In genomic region chr4:159178147-159178541, GRCh38 we compare ENCODE assay signal across 10 cellular contexts.
DNase-seq lines count a peak whose midpoint lies in the region; ATAC-seq, FAIRE-seq and TF ChIP-seq lines count a peak whose summit lies in the region.
"Had no signal": no experiment of that assay in that cellular context is flagged by ENCODE, and none has a peak within 500 bp of the region (broad histone marks: within the 10 kb centered on the region; RNA-seq: fewer than 3 reads in every experiment).

No MANE protein-coding gene starts in this region.

- no peaks in the 10 kb centered on the region for H4K20me1 ChIP-seq in PC-9 (ENCODE audit: insufficient read depth)

- 23 to 52% methylated on average over 2 of the region's 2 CpGs for WGBS in lung, 2 donors
- 73% methylated on average over 2 of the region's 2 CpGs for WGBS in prostate gland

- DNase-seq in GM12892 (ENCODE audit: insufficient read length) (no peak), NOMO-1 (lab: John Stamatoyannopoulos, UW; ENCODE audit: unreplicated experiment in 2 of 2) (peak; percentile 44 to 91), lung (ENCODE audit: low spot score) (no peak), prostate gland (ENCODE audit: low spot score) (no peak), PC-9 (no peak), caudate nucleus (lab: John Stamatoyannopoulos, UW) (no peak)
- DNase-seq: activated gamma-delta T cell, NCI-H1417 had no signal

- ATAC-seq in HG02610 (IDR thresholded peaks at IDR 0.05; ENCODE audit: unreplicated experiment) (peak; percentile 13), lung (ENCODE audit: insufficient read depth, low FRiP score) (peak; percentile 28), HG02981 (IDR thresholded peaks at IDR 0.05; ENCODE audit: unreplicated experiment) (no peak)

- no peak overlapping the region for H3K4me2 ChIP-seq in PC-9

- H3K4me3 ChIP-seq in lung (no peak overlapping the region), prostate gland (no peak overlapping the region), PC-9 (no peak overlapping the region)

- no peaks in the 10 kb centered on the region for H3K36me3 ChIP-seq in lung (ENCODE audit: control insufficient read depth in 2 of 2, insufficient read depth in 2 of 2, low read length in 2 of 2)
- no peaks in the 10 kb centered on the region for H3K36me3 ChIP-seq in prostate gland
- no peaks in the 10 kb centered on the region for H3K36me3 ChIP-seq in PC-9 (ENCODE audit: low read depth)

- no TSS peak for BruUV-seq in PC-9 (replicated peaks; lab: Mats Ljungman, UMichigan)

- CTCF ChIA-PET in PC-9 (lab: Charles Lee) = interaction anchor here (0.6 kb wide), 1 partner anchor 78 kb away, joined by 6 read pairs; no protein-coding TSS in a partner anchor

- POLR2A ChIA-PET in PC-9 (lab: Charles Lee; ENCODE audit: unreplicated experiment) = no interaction called here

- no peaks in the 10 kb centered on the region for H3K27me3 ChIP-seq in lung (ENCODE audit: control insufficient read depth, insufficient read depth)
- no peaks in the 10 kb centered on the region for H3K27me3 ChIP-seq in prostate gland (replicated peaks; ENCODE audit: insufficient read depth)
- H3K27me3 ChIP-seq in PC-9 (ENCODE audit: insufficient read depth, low read depth) = no peaks in the 10 kb centered on the region

- H3K27ac ChIP-seq in lung (ENCODE audit: low read depth in 1 of 2, low read length in 1 of 2) (peak overlapping the region in 1 of 2 donors; percentile 33), prostate gland (no peak overlapping the region), PC-9 (no peak overlapping the region), caudate nucleus (ENCODE audit: low read depth, low read length) (no peak overlapping the region)

- TF ChIP-seq CTCF in lung (IDR thresholded peaks at IDR 0.05; ENCODE audit: control extremely low read depth, extremely low read depth) = no peak
- TF ChIP-seq CTCF in prostate gland (IDR thresholded peaks at IDR 0.05) = no peak
- no peak for TF ChIP-seq CTCF in PC-9 (conservative IDR thresholded peaks at IDR 0.05)

- H2AFZ ChIP-seq in PC-9 = no peak overlapping the region

- TF ChIP-seq POLR2A in GM12892 (IDR thresholded peaks at IDR 0.05; ENCODE audit: low read depth, low read length) (no peak), prostate gland (IDR thresholded peaks at IDR 0.05) (no peak)

- H3K9me2 ChIP-seq in PC-9 (ENCODE audit: insufficient read depth) = no peaks in the 10 kb centered on the region

- H3F3A ChIP-seq in PC-9 (ENCODE audit: insufficient read depth, low read depth) = peaks cover 16% of the 10 kb centered on the region

- H3K79me2 ChIP-seq in PC-9 (ENCODE audit: low read depth) = peaks cover 67% of the 10 kb centered on the region

- H3K4me1 ChIP-seq in lung (ENCODE audit: control insufficient read depth in 2 of 2, insufficient read depth in 2 of 2, low read length in 2 of 2) = peaks cover 10 to 21% of the 10 kb centered on the region in 2 donors
- no peaks in the 10 kb centered on the region for H3K4me1 ChIP-seq in prostate gland (replicated peaks)
- H3K4me1 ChIP-seq in PC-9 (replicated peaks; ENCODE audit: insufficient read depth) = peaks cover 17% of the 10 kb centered on the region

- intact Hi-C loops in prostate gland (cut with DNase I) (loop anchor here (5.0 to 10.0 kb wide), 2 partner anchors 73 to 456 kb away; partner anchors contain the start of genes PPID and RAPGEF2), PC-9 (cut with micrococcal nuclease; ENCODE audit: unreplicated experiment) (no loop called here)

- no peaks in the 10 kb centered on the region for H3K9me3 ChIP-seq in lung (ENCODE audit: control insufficient read depth in 2 of 2, insufficient read depth in 1 of 2, low read length in 1 of 2)
- H3K9me3 ChIP-seq in prostate gland = no peaks in the 10 kb centered on the region
- H3K9me3 ChIP-seq in PC-9 (ENCODE audit: insufficient read depth, low read depth) = no peaks in the 10 kb centered on the region

- peak; percentile 9 for FAIRE-seq in GM12892 (lab: Jason Lieb, UNC)

Comparison
In these comparisons a context has a peak if more than half of its experiments do, and no peak if none do; other contexts are left out.
1. DNase-seq: peak in NOMO-1 (2 of 2); none in GM12892 (single experiment), lung (single experiment), prostate gland (single experiment), PC-9 (0 of 2) and caudate nucleus (0 of 61).